In genomic region chr2:62202019-62202722, GRCh38 we compare ENCODE assay signal across 9 cellular contexts. TPM values are rescaled to one million over a fixed set of nuclear protein-coding genes. Genes with fewer than 3 reads are reported as not detected.
DNase-seq lines count a peak whose midpoint lies in the region; ATAC-seq and TF ChIP-seq lines count a peak whose summit lies in the region.
"Had no signal": no experiment of that assay in that cellular context is flagged by ENCODE, and none has a peak within 500 bp of the region (broad histone marks: within the 10 kb centered on the region; RNA-seq: fewer than 3 reads in every experiment).

No MANE protein-coding gene starts in this region.

- H2AFZ ChIP-seq in OCI-LY3 (ENCODE audit: low read depth, low read length) = no peak overlapping the region

- H3K4me1 Mint-ChIP-seq in natural killer cell (peaks cover 95 to 97% of the 10 kb centered on the region in 2 donors), mesothelial cell of epicardium (peaks cover 43% of the 10 kb centered on the region)

- H4K20me1 ChIP-seq in OCI-LY3 (ENCODE audit: insufficient read depth, low read length) = peaks cover 85% of the 10 kb centered on the region

- H3K4me3 Mint-ChIP-seq in natural killer cell (peak overlapping the region; percentile 73), mesothelial cell of epicardium (no peak overlapping the region)

- H3K27me3 Mint-ChIP-seq in natural killer cell (ENCODE audit: low read depth in 2 of 2) (no peaks in the 10 kb centered on the region), mesothelial cell of epicardium (ENCODE audit: low read depth) (no peaks in the 10 kb centered on the region)

- no peaks in the 10 kb centered on the region for H3K9me3 ChIP-seq in OCI-LY3 (ENCODE audit: insufficient read depth, low read length)
- H3K9me3 ChIP-seq: gastrocnemius medialis had no signal

- no peak overlapping the region for H3K9ac ChIP-seq in OCI-LY3 (ENCODE audit: low read length)

- DNase-seq in natural killer cell (no peak), HPDE6-E6E7 (ENCODE audit: extremely low spot score) (no peak), mesothelial cell of epicardium (ENCODE audit: low spot score in 2 of 2, unreplicated experiment in 2 of 2) (no peak), NCI-H446 treated with DMSO at 0.1 percent for 48 hours (lab: John Stamatoyannopoulos, UW) (no peak)
- DNase-seq: gastrocnemius medialis had no signal

- H3K27me3 ChIP-seq in OCI-LY3 (ENCODE audit: low read depth, low read length) = no peaks in the 10 kb centered on the region
- H3K27me3 ChIP-seq: gastrocnemius medialis had no signal

- no peaks in the 10 kb centered on the region for H3K36me3 Mint-ChIP-seq in natural killer cell
- no peaks in the 10 kb centered on the region for H3K36me3 Mint-ChIP-seq in mesothelial cell of epicardium

- no peak overlapping the region for H3K4me3 ChIP-seq in OCI-LY3 (ENCODE audit: low read length)
- H3K4me3 ChIP-seq: gastrocnemius medialis had no signal

- peak overlapping the region; percentile 56 to 82 for H3K27ac Mint-ChIP-seq in natural killer cell
- H3K27ac Mint-ChIP-seq in mesothelial cell of epicardium = no peak overlapping the region

- H3K4me2 ChIP-seq in OCI-LY3 (ENCODE audit: low read length) = peak overlapping the region; percentile 85

- intact Hi-C loops in natural killer cell (cut with micrococcal nuclease) = no loop called here

- peaks cover 45% of the 10 kb centered on the region for H3K4me1 ChIP-seq in OCI-LY3 (ENCODE audit: low read length)

- peak; percentile 57 for ATAC-seq in GM18511 (IDR thresholded peaks at IDR 0.05; ENCODE audit: unreplicated experiment)
- peak; percentile 46 for ATAC-seq in HG02610 (IDR thresholded peaks at IDR 0.05; ENCODE audit: unreplicated experiment)
- peak; percentile 27 to 56 (median 31) for ATAC-seq in natural killer cell
- ATAC-seq: gastrocnemius medialis, SK-N-SH treated with all-trans-retinoic acid at 6 μM for 48 hours had no signal

- peaks cover 100% of the 10 kb centered on the region for H3K79me2 ChIP-seq in OCI-LY3 (ENCODE audit: low read length)

- H3K9me3 Mint-ChIP-seq in natural killer cell (no peaks in the 10 kb centered on the region), mesothelial cell of epicardium (no peaks in the 10 kb centered on the region)

- 0 out of 2 replicates have a peak overlapping the region, but pooled peaks have one; percentile 1 for H3K27ac ChIP-seq in OCI-LY3 (ENCODE audit: low read length)
- H3K27ac ChIP-seq: gastrocnemius medialis had no signal

- peaks cover 10% of the 10 kb centered on the region for H3K36me3 ChIP-seq in OCI-LY3 (replicated peaks; ENCODE audit: low read depth, low read length)
- H3K36me3 ChIP-seq: gastrocnemius medialis had no signal

- TF ChIP-seq CTCF in OCI-LY3 (IDR thresholded peaks at IDR 0.05; ENCODE audit: low read depth, low read length) (no peak), natural killer cell (IDR thresholded peaks at IDR 0.05) (no peak), mesothelial cell of epicardium (IDR thresholded peaks at IDR 0.05; ENCODE audit: unreplicated experiment) (no peak)

RNA-seq across cellular contexts. Expression of gene B3GNT2, which starts 6.3 kb away (rescaled TPM):
- total RNA-seq in natural killer cell = 10 to 100 TPM; 51.9 to 68.0 (median 54.0) TPM
- 24.8 to 25.0 TPM (median 24.8 TPM) in 3 replicates for total RNA-seq in mesothelial cell of epicardium
